Comparison of ENCODE assay signal across 21 cellular contexts in genomic region chr13:40333238-40333637, GRCh38.
DNase-seq lines count a peak whose midpoint lies in the region; ATAC-seq and TF ChIP-seq lines count a peak whose summit lies in the region.
"Had no signal": no experiment of that assay in that cellular context is flagged by ENCODE, and none has a peak within 500 bp of the region (broad histone marks: within the 10 kb centered on the region; RNA-seq: fewer than 3 reads in every experiment).

No MANE protein-coding gene starts in this region.

- H4K91ac ChIP-seq in mesenchymal stem cell (ENCODE audit: low read length) = no peak overlapping the region

- H4K8ac ChIP-seq in mesenchymal stem cell (ENCODE audit: low read length) = no peak overlapping the region

- intact Hi-C loops in sigmoid colon (cut with DNase I) = no loop called here
- intact Hi-C loops in natural killer cell (cut with micrococcal nuclease) = no loop called here

- no peak for TF ChIP-seq POLR2A in sigmoid colon (IDR thresholded peaks at IDR 0.05)

- no peak overlapping the region for H2BK12ac ChIP-seq in mesenchymal stem cell (ENCODE audit: low read length in 2 of 2)

- no peak overlapping the region for H3K4ac ChIP-seq in mesenchymal stem cell (ENCODE audit: low read depth in 1 of 2, low read length in 2 of 2)

- no peak overlapping the region for H2AFZ ChIP-seq in mesenchymal stem cell (ENCODE audit: low read depth, low read length)

- 88% methylated on average over 4 of the region's 4 CpGs for WGBS in mesenchymal stem cell
- WGBS in sigmoid colon, 2 donors = 92 to 93% methylated on average over 4 of the region's 4 CpGs

- no peak for ATAC-seq in natural killer cell
- ATAC-seq: activated T-cell treated with anti-CD3 and anti-CD28 coated beads, Interleukin-2, amount 50 U/mL, for 72 hours had no signal

- TF ChIP-seq CTCF in GM12865 (IDR thresholded peaks at IDR 0.05; ENCODE audit: insufficient read depth, low read depth, low read length, missing control alignments) (no peak), epithelial cell of esophagus (IDR thresholded peaks at IDR 0.05; ENCODE audit: insufficient read depth, low read depth, low read length, missing control alignments) (no peak), GM10266 (IDR thresholded peaks at IDR 0.05; ENCODE audit: control insufficient read depth, insufficient read depth, low read depth, missing control alignments) (no peak), coronary artery (IDR thresholded peaks at IDR 0.05) (no peak), sigmoid colon (IDR thresholded peaks at IDR 0.05) (no peak), natural killer cell (IDR thresholded peaks at IDR 0.05) (no peak)

- H3K79me1 ChIP-seq in mesenchymal stem cell (replicated peaks; ENCODE audit: low read length, poor library complexity, severe bottlenecking) = no peaks in the 10 kb centered on the region

- H3K9ac ChIP-seq in mesenchymal stem cell (ENCODE audit: low read length) = no peak overlapping the region

- H3K27me3 Mint-ChIP-seq in natural killer cell (ENCODE audit: low read depth in 2 of 2) = peaks cover 0 to 6% of the 10 kb centered on the region in 2 donors
- H3K27me3 Mint-ChIP-seq: naive B cell had no signal

- peak; percentile 26 for DNase-seq in GM12865 (ENCODE audit: low read depth)
- DNase-seq in KBM-7 = peak; percentile 11
- DNase-seq in epithelial cell of esophagus (ENCODE audit: low read depth) = peak; percentile 96
- DNase-seq in mesenchymal stem cell = no peak
- DNase-seq in GM10266 (ENCODE audit: extremely low spot score) = no peak
- no peak for DNase-seq in coronary artery (ENCODE audit: low spot score)
- DNase-seq in sigmoid colon = no peak
- no peak for DNase-seq in natural killer cell
- DNase-seq: activated CD4-positive, CD25-positive, alpha-beta regulatory T cell treated with anti-CD3 and anti-CD28 coated beads, Interleukin-2, amount 50 U/mL, for 72 hours; activated CD8-positive, alpha-beta memory T cell treated with anti-CD3 and anti-CD28 coated beads for 24 hours; activated T-cell treated with anti-CD3 and anti-CD28 coated beads, Interleukin-2, amount 50 U/mL, for 72 hours; GF-D8; glutamatergic neuron; MM.1S; naive B cell; NCI-H187; NCI-H446 treated with DMSO at 0.1 percent for 48 hours; RPMI8226; stimulated activated CD4-positive, alpha-beta T cell treated with anti-CD3 and anti-CD28 coated beads, Interleukin-4, amount 100 ng/mL, for 24 hours had no signal

- H2BK15ac ChIP-seq in mesenchymal stem cell (ENCODE audit: low read depth, poor library complexity, severe bottlenecking) = no peak overlapping the region

- no peak overlapping the region for H3K4me2 ChIP-seq in mesenchymal stem cell (ENCODE audit: low read length, poor library complexity, severe bottlenecking)

- H3K4me3 ChIP-seq in GM12865 (ENCODE audit: low read depth, low read length) = no peak overlapping the region
- peak overlapping the region; percentile 46 for H3K4me3 ChIP-seq in epithelial cell of esophagus (ENCODE audit: low read length)
- H3K4me3 ChIP-seq in mesenchymal stem cell (ENCODE audit: insufficient read depth in 1 of 2, low read depth in 1 of 2, low read length in 2 of 2) = no peak overlapping the region
- H3K4me3 ChIP-seq in coronary artery = no peak overlapping the region
- no peak overlapping the region for H3K4me3 ChIP-seq in sigmoid colon
- H3K4me3 ChIP-seq: HAP-1, lung had no signal

- no peak overlapping the region for H3K27ac Mint-ChIP-seq in natural killer cell
- H3K27ac Mint-ChIP-seq: activated T-cell treated with anti-CD3 and anti-CD28 coated beads, Interleukin-2, amount 50 U/mL, for 72 hours had no signal

- no peak overlapping the region for H3K4me3 Mint-ChIP-seq in natural killer cell
- H3K4me3 Mint-ChIP-seq: activated T-cell treated with anti-CD3 and anti-CD28 coated beads, Interleukin-2, amount 50 U/mL, for 72 hours; naive B cell had no signal

- H3K36me3 ChIP-seq in mesenchymal stem cell (ENCODE audit: control insufficient read depth in 1 of 2, insufficient read depth in 2 of 2, low read depth in 1 of 2, low read length in 2 of 2) = no peaks in the 10 kb centered on the region
- no peaks in the 10 kb centered on the region for H3K36me3 ChIP-seq in sigmoid colon
- H3K36me3 ChIP-seq: HAP-1 had no signal

- H3K23ac ChIP-seq in mesenchymal stem cell (ENCODE audit: low read length in 2 of 2) = no peak overlapping the region

- H3K4me1 ChIP-seq in mesenchymal stem cell (ENCODE audit: control insufficient read depth, insufficient read depth, low read depth, low read length) (peaks cover 4% of the 10 kb centered on the region), sigmoid colon (peaks cover 0 to 4% (median 0%) of the 10 kb centered on the region in 4 donors)
- H3K4me1 ChIP-seq: HAP-1 had no signal

- no peak overlapping the region for H3K27ac ChIP-seq in mesenchymal stem cell (ENCODE audit: low read length, poor library complexity, severe bottlenecking)
- H3K27ac ChIP-seq in coronary artery = no peak overlapping the region
- H3K27ac ChIP-seq in sigmoid colon = no peak overlapping the region

- H3K9me3 Mint-ChIP-seq in natural killer cell = no peaks in the 10 kb centered on the region
- H3K9me3 Mint-ChIP-seq: naive B cell had no signal

- H3K36me3 Mint-ChIP-seq in natural killer cell = no peaks in the 10 kb centered on the region
- H3K36me3 Mint-ChIP-seq: naive B cell had no signal

- H2AK5ac ChIP-seq in mesenchymal stem cell (ENCODE audit: low read length, severe bottlenecking) = peak overlapping the region; percentile 74

- TF ChIP-seq EP300 in sigmoid colon (IDR thresholded peaks at IDR 0.05) = no peak

- in situ Hi-C loops in KBM-7 (cut with MboI; ENCODE audit: low pct_unique_long_range_greater_than_20kb, low sequenced_read_pairs) = no loop called here

- no peak overlapping the region for H2BK5ac ChIP-seq in mesenchymal stem cell (ENCODE audit: low read depth, low read length, poor library complexity, severe bottlenecking)

- H3K27me3 ChIP-seq in mesenchymal stem cell (ENCODE audit: control insufficient read depth in 1 of 2, insufficient read depth in 1 of 2, low read length in 2 of 2) = no peaks in the 10 kb centered on the region
- H3K27me3 ChIP-seq in sigmoid colon = no peaks in the 10 kb centered on the region

- H3K4me1 Mint-ChIP-seq in natural killer cell = peaks cover 0 to 4% of the 10 kb centered on the region in 2 donors

- H2BK120ac ChIP-seq in mesenchymal stem cell (ENCODE audit: low read depth, low read length) = no peak overlapping the region

- H3K18ac ChIP-seq in mesenchymal stem cell (ENCODE audit: low read depth in 1 of 2, low read length in 2 of 2) = no peak overlapping the region

- no peak overlapping the region for H3K14ac ChIP-seq in mesenchymal stem cell (ENCODE audit: low read length in 2 of 2)

- H3K9me3 ChIP-seq in mesenchymal stem cell (ENCODE audit: control insufficient read depth, low read length) (no peaks in the 10 kb centered on the region), sigmoid colon (no peaks in the 10 kb centered on the region)
- H3K9me3 ChIP-seq: HAP-1 had no signal

Comparison
In these comparisons a context has a peak if more than half of its experiments do, and no peak if none do; other contexts are left out.
1. DNase-seq: peak in GM12865 (single experiment), KBM-7 (single experiment) and epithelial cell of esophagus (single experiment); none in mesenchymal stem cell (single experiment), GM10266 (single experiment), coronary artery (single experiment), sigmoid colon (single experiment) and natural killer cell (single experiment).